In genomic region chr7:108454317-108454673, GRCh38 we compare ENCODE assay signal across 1 cellular context.
TF ChIP-seq lines count a peak whose summit lies in the region.

No MANE protein-coding gene starts in this region.

TF ChIP-seq in GM12878, 131 proteins besides CTCF, POLR2A, EP300 and RAD21 (continued from another document):
- TF ChIP-seq, protein P1, sequence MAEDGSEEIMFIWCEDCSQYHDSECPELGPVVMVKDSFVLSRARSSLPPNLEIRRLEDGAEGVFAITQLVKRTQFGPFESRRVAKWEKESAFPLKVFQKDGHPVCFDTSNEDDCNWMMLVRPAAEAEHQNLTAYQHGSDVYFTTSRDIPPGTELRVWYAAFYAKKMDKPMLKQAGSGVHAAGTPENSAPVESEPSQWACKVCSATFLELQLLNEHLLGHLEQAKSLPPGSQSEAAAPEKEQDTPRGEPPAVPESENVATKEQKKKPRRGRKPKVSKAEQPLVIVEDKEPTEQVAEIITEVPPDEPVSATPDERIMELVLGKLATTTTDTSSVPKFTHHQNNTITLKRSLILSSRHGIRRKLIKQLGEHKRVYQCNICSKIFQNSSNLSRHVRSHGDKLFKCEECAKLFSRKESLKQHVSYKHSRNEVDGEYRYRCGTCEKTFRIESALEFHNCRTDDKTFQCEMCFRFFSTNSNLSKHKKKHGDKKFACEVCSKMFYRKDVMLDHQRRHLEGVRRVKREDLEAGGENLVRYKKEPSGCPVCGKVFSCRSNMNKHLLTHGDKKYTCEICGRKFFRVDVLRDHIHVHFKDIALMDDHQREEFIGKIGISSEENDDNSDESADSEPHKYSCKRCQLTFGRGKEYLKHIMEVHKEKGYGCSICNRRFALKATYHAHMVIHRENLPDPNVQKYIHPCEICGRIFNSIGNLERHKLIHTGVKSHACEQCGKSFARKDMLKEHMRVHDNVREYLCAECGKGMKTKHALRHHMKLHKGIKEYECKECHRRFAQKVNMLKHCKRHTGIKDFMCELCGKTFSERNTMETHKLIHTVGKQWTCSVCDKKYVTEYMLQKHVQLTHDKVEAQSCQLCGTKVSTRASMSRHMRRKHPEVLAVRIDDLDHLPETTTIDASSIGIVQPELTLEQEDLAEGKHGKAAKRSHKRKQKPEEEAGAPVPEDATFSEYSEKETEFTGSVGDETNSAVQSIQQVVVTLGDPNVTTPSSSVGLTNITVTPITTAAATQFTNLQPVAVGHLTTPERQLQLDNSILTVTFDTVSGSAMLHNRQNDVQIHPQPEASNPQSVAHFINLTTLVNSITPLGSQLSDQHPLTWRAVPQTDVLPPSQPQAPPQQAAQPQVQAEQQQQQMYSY (CRISPR knock-in tag; IDR thresholded peaks at IDR 0.05), result no peak
- TF ChIP-seq MYC (IDR thresholded peaks at IDR 0.05; ENCODE audit: insufficient read depth, insufficient read length, insufficient replicate concordance, low read length, severe bottlenecking), result no peak
